ENCODE assay signal across 22 cellular contexts in the genomic region with DNA sequence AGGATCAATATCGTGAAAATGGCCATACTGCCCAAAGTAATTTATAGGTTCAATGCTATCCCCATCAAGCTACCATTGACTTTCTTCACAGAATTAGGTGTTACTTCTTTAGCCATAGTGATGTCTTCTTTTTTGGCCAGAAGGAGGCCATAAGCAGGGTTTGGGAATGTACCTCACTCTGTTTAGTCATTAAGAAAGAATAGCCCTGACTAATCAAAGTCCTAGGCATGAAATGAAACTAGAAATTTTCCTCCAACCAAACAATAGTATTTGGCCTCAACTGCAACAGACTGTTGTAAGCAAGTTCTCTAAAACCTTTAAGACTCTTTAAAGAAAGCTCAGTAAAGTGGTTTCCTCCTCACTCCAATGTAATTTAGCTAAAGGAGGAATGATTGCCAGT.
DNase-seq lines count a peak whose midpoint lies in the region; ATAC-seq, FAIRE-seq and TF ChIP-seq lines count a peak whose summit lies in the region.
"Had no signal": no experiment of that assay in that cellular context is flagged by ENCODE, and none has a peak within 500 bp of the region (broad histone marks: within the 10 kb centered on the region; RNA-seq: fewer than 3 reads in every experiment).

No MANE protein-coding gene starts in this region.

- peak; percentile 11 for DNase-seq in HCEC 1CT
- peak; percentile 2 for DNase-seq in RPMI7951 (ENCODE audit: low read depth)
- DNase-seq in foreskin keratinocyte: peak; percentile 7 to 32
- no peak for DNase-seq in pancreas
- no peak for DNase-seq in GM19239 (ENCODE audit: insufficient read length, low spot score)
- DNase-seq in T-cell: no peak
- DNase-seq: activated CD4-positive, alpha-beta memory T cell treated with anti-CD3 and anti-CD28 coated beads for 36 hours; activated naive CD4-positive, alpha-beta T cell treated with anti-CD3 and anti-CD28 coated beads, Interleukin-2, amount 50 U/mL, for 16 hours; effector CD8-positive, alpha-beta T cell; Karpas-422; left colon; NCI-H1105; NCI-H2029 treated with DMSO at 0.1 percent for 48 hours; NCI-H446 treated with DMSO at 0.1 percent for 48 hours; NK-92 treated with Interleukin-12 subunit alpha and Interleukin-12 subunit beta, amount 100 ng/mL, for 24 hours; stimulated activated CD4-positive, alpha-beta T cell treated with anti-CD3 and anti-CD28 coated beads, Interleukin-2, amount 100 ng/mL, for 24 hours; T-helper 17 cell; upper lobe of right lung had no signal

- CTCF ChIA-PET in T-cell (lab: Charles Lee): no interaction called here

- no peak overlapping the region for H3K27ac Mint-ChIP-seq in T-cell
- H3K27ac Mint-ChIP-seq: activated CD4-positive, alpha-beta memory T cell treated with anti-CD3 and anti-CD28 coated beads for 36 hours; progenitor cell of endocrine pancreas; T-helper 17 cell had no signal

- H3K27ac ChIP-seq in foreskin keratinocyte: no peak overlapping the region
- H3K27ac ChIP-seq in pancreas: no peak overlapping the region
- H3K27ac ChIP-seq: esophagus muscularis mucosa, upper lobe of right lung had no signal

- H3K4me3 ChIP-seq in pancreas: no peak overlapping the region
- H3K4me3 ChIP-seq: esophagus muscularis mucosa, upper lobe of right lung had no signal

- POLR2A ChIA-PET in T-cell (lab: Charles Lee): no interaction called here

- no peaks in the 10 kb centered on the region for H3K9me3 Mint-ChIP-seq in T-cell
- H3K9me3 Mint-ChIP-seq: activated CD4-positive, alpha-beta memory T cell treated with anti-CD3 and anti-CD28 coated beads for 36 hours had no signal

- no peaks in the 10 kb centered on the region for H3K36me3 ChIP-seq in pancreas
- H3K36me3 ChIP-seq: upper lobe of right lung had no signal

- H3K27me3 ChIP-seq in foreskin keratinocyte (no peaks in the 10 kb centered on the region), pancreas (no peaks in the 10 kb centered on the region)
- H3K27me3 ChIP-seq: esophagus muscularis mucosa, upper lobe of right lung had no signal

- intact Hi-C loops in pancreas (cut with DNase I): no loop called here

- peak; percentile 75 for ATAC-seq in GM18870 (IDR thresholded peaks at IDR 0.05; ENCODE audit: unreplicated experiment)
- ATAC-seq in foreskin keratinocyte: peak; percentile 67
- no peak for ATAC-seq in pancreas
- ATAC-seq in T-cell (replicated peaks in 1 of 4): no peak
- ATAC-seq: left colon, Panc1, T-helper 17 cell, upper lobe of right lung had no signal

- H3K4me3 Mint-ChIP-seq in T-cell: no peak overlapping the region
- H3K4me3 Mint-ChIP-seq: activated CD4-positive, alpha-beta memory T cell treated with anti-CD3 and anti-CD28 coated beads for 36 hours; T-helper 17 cell had no signal

- TF ChIP-seq CTCF in foreskin keratinocyte (conservative IDR thresholded peaks at IDR 0.05) (no peak), pancreas (IDR thresholded peaks at IDR 0.05) (no peak)

- H3K4me1 ChIP-seq in foreskin keratinocyte (no peaks in the 10 kb centered on the region), pancreas (no peaks in the 10 kb centered on the region)
- H3K4me1 ChIP-seq: upper lobe of right lung had no signal

- no peak for FAIRE-seq in pancreas (lab: Jason Lieb, UNC)
- FAIRE-seq in GM19239 (lab: Jason Lieb, UNC): no peak

- H3K27me3 Mint-ChIP-seq in T-cell: no peaks in the 10 kb centered on the region
- H3K27me3 Mint-ChIP-seq: activated CD4-positive, alpha-beta memory T cell treated with anti-CD3 and anti-CD28 coated beads for 36 hours; progenitor cell of endocrine pancreas; T-helper 17 cell had no signal

- no peaks in the 10 kb centered on the region for H3K9me3 ChIP-seq in pancreas
- H3K9me3 ChIP-seq: esophagus muscularis mucosa, upper lobe of right lung had no signal

- peaks cover 1 to 10% (median 5%) of the 10 kb centered on the region in 3 donors for H3K4me1 Mint-ChIP-seq in T-cell

- WGBS in pancreas, 2 donors: 95% methylated on average over 1 of the region's 1 CpG

- peaks cover 71% of the 10 kb centered on the region for H3K36me3 Mint-ChIP-seq in T-cell

Comparison
In these comparisons a context has a peak if more than half of its experiments do, and no peak if none do; other contexts are left out.
1. ATAC-seq: peak in GM18870 (single experiment) and foreskin keratinocyte (single experiment); none in pancreas (0 of 4) and T-cell (0 of 4).
2. DNase-seq: peak in HCEC 1CT (single experiment), RPMI7951 (single experiment) and foreskin keratinocyte (2 of 2); none in pancreas (0 of 6), GM19239 (single experiment) and T-cell (0 of 34).